ENCODE assay signal across 24 cellular contexts in the genomic region with DNA sequence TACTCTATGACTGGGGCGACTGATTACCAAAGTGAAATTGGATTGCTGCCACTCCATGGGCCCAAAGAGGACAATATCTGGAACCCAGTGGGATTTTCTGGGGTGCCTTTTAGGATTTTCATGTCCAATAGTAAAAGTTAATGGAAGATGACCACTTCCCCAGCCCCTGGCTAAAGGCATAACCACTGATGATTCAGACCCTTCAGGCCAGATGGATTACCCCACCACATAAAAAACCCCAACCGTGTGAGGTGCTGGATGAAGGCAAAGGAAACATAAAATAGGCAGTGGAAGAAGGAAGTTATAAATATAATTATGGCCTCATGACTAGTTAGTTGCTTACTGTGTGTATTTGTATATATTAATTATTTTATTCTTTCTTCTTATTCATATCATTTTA.
"Had no signal": no experiment of that assay in that cellular context is flagged by ENCODE, and none has a peak within 500 bp of the region (broad histone marks: within the 10 kb centered on the region; RNA-seq: fewer than 3 reads in every experiment).

No MANE protein-coding gene starts in this region.

- ATAC-seq: activated naive CD4-positive, alpha-beta T cell treated with anti-CD3 and anti-CD28 coated beads, Interleukin-2, amount 50 U/mL, for 72 hours; activated naive CD8-positive, alpha-beta T cell treated with anti-CD3 and anti-CD28 coated beads, Interleukin-2, amount 50 U/mL, for 24 hours; activated T-cell treated with anti-CD3 and anti-CD28 coated beads, Interleukin-2, amount 50 U/mL, for 4 hours; K562; Panc1; SK-N-SH treated with all-trans-retinoic acid at 6 μM for 48 hours; WTC11 had no signal

- DNase-seq: activated CD4-positive, alpha-beta T cell treated with anti-CD3 and anti-CD28 coated beads for 48 hours; activated CD4-positive, alpha-beta T cell treated with anti-CD3 and anti-CD28 coated beads, Interleukin-2, amount 50 U/mL, for 4 hours; activated CD4-positive, CD25-positive, alpha-beta regulatory T cell treated with anti-CD3 and anti-CD28 coated beads, Interleukin-2, amount 50 U/mL, for 72 hours; activated CD8-positive, alpha-beta memory T cell treated with anti-CD3 and anti-CD28 coated beads for 24 hours; activated effector memory CD4-positive, alpha-beta T cell treated with anti-CD3 and anti-CD28 coated beads, Interleukin-2, amount 50 U/mL, for 16 hours; activated naive CD4-positive, alpha-beta T cell treated with Interleukin-2 at 50 U/mL for 16 hours; activated naive CD8-positive, alpha-beta T cell treated with anti-CD3 and anti-CD28 coated beads, Interleukin-2, amount 50 U/mL, for 24 hours; activated T-cell treated with anti-CD3 and anti-CD28 coated beads, Interleukin-2, amount 50 U/mL, for 4 hours; amygdala; brain microvascular endothelial cell; Kasumi-1; NCI-H1105; NCI-H1436; NCI-H187; NCI-H2081; NCI-H510A treated with DMSO at 0.1 percent for 48 hours; NCI-H69; SHP77; SW 1271 had no signal
